ENCODE assay signal across 11 cellular contexts in the genomic region with DNA sequence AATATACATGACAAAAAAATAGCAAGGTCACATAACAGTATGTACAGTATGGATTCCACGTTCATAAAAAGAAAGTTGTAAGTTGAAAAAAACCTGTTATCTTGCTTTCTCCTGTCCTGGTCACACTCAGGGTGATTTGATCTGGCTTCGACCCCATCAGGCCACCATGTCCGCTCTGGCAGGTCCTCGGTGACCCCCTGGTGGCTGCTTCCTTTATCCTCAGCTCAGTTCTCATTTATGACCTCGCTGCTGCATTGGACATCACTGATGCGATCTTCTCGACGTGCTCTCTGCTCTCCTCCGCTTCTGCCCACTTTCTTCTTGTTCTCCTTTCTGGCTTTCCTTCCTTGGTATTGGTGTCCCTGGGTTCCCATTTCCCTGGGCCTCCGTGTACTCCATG. TPM values are rescaled to one million over a fixed set of nuclear protein-coding genes. Genes with fewer than 3 reads are reported as not detected.
A peak's percentile ranks its signal among the peaks of the same experiment; 100 is the strongest.
DNase-seq lines count a peak whose midpoint lies in the region; ATAC-seq, FAIRE-seq and TF ChIP-seq lines count a peak whose summit lies in the region.
"Had no signal": no experiment of that assay in that cellular context is flagged by ENCODE, and none has a peak within 500 bp of the region (broad histone marks: within the 10 kb centered on the region; RNA-seq: fewer than 3 reads in every experiment).

No MANE protein-coding gene starts in this region.

- CTCF ChIA-PET in K562 (lab: Yijun Ruan, JAX; ENCODE audit: low intra/inter-chr PET ratio) = no interaction called here

- H3K4me3 Mint-ChIP-seq in activated CD4-positive, alpha-beta T cell treated with anti-CD3 and anti-CD28 coated beads, Interleukin-2, amount 10 ng/mL, durations not matched to agents 24 days and 14 days = no peak overlapping the region
- H3K4me3 Mint-ChIP-seq in HFFc6 = no peak overlapping the region

- H3K27ac ChIP-seq in K562 (ENCODE audit: extremely low read depth, low read depth, low read length) (no peak overlapping the region), prostate gland (peak overlapping the region; percentile 65 to 87)

- no peak overlapping the region for H2AFZ ChIP-seq in K562 (ENCODE audit: low read depth, low read length)

- H3K36me3 ChIP-seq in K562 (ENCODE audit: control insufficient read depth, insufficient read depth, low read length) = no peaks in the 10 kb centered on the region
- no peaks in the 10 kb centered on the region for H3K36me3 ChIP-seq in prostate gland

- H3K9me3 ChIP-seq in K562 (replicated peaks; ENCODE audit: control insufficient read depth, insufficient read depth, low read depth, low read length) (no peaks in the 10 kb centered on the region), prostate gland (no peaks in the 10 kb centered on the region)

- no peaks in the 10 kb centered on the region for H3K27me3 ChIP-seq in K562 (ENCODE audit: control insufficient read depth in 2 of 2, insufficient read depth in 2 of 2, low read length in 2 of 2)
- no peaks in the 10 kb centered on the region for H3K27me3 ChIP-seq in prostate gland (replicated peaks; ENCODE audit: insufficient read depth)

- POLR2A ChIA-PET in K562 (lab: Yijun Ruan, JAX) = interaction anchor here (0.5 to 0.6 kb wide), 2 partner anchors 410 to 1217 kb away, joined by 3 read pairs; no protein-coding TSS in a partner anchor

- intact Hi-C loops in activated CD4-positive, alpha-beta T cell treated with anti-CD3 and anti-CD28 coated beads, Interleukin-2, amount 10 ng/mL, durations not matched to agents 24 days and 14 days (cut with micrococcal nuclease) = no loop called here
- intact Hi-C loops in K562 (cut with micrococcal nuclease) (loop anchor here (2.0 to 5.0 kb wide), 2 partner anchors 59 to 112 kb away; no protein-coding TSS in a partner anchor), prostate gland (cut with DNase I) (no loop called here), left colon (cut with DNase I, micrococcal nuclease) (no loop called here)

- DNase-seq in activated CD4-positive, alpha-beta T cell treated with anti-CD3 and anti-CD28 coated beads, Interleukin-2, amount 10 ng/mL, durations not matched to agents 24 days and 14 days = no peak
- DNase-seq in activated CD4-positive, alpha-beta T cell treated with anti-CD3 and anti-CD28 coated beads for 1 hour = no peak
- DNase-seq in HFFc6 (no peak), K562 (ENCODE audit: extremely low read depth in 1 of 4, low spot score in 3 of 4) (peak; percentile 54 to 61 (median 56)), prostate gland (ENCODE audit: low spot score) (no peak), GDM1 (lab: John Stamatoyannopoulos, UW) (no peak), left colon (no peak)
- no peak for DNase-seq in activated effector memory CD4-positive, alpha-beta T cell treated with Interleukin-2 at 50 U/mL for 16 hours
- DNase-seq: amniotic stem cell; stimulated activated CD4-positive, alpha-beta T cell treated with anti-CD3 and anti-CD28 coated beads, Interleukin-1b, Interleukin-23, amount 100 ng/mL, for 48 hours had no signal

- H3K27me3 Mint-ChIP-seq in activated CD4-positive, alpha-beta T cell treated with anti-CD3 and anti-CD28 coated beads, Interleukin-2, amount 10 ng/mL, durations not matched to agents 24 days and 14 days = no peaks in the 10 kb centered on the region
- peaks cover 1% of the 10 kb centered on the region for H3K27me3 Mint-ChIP-seq in HFFc6 (ENCODE audit: insufficient read depth)

- peak overlapping the region; percentile 93 for H3K27ac Mint-ChIP-seq in activated CD4-positive, alpha-beta T cell treated with anti-CD3 and anti-CD28 coated beads, Interleukin-2, amount 10 ng/mL, durations not matched to agents 24 days and 14 days
- H3K27ac Mint-ChIP-seq in HFFc6 = no peak overlapping the region

- H3K4me1 ChIP-seq in K562 (replicated peaks in 1 of 2; ENCODE audit: control insufficient read depth in 2 of 2, insufficient read depth in 2 of 2, low read length in 2 of 2) = peaks cover 5 to 10% of the 10 kb centered on the region in 2 experiments; a peak in 4 of 5 replicates
- peaks cover 11% of the 10 kb centered on the region for H3K4me1 ChIP-seq in prostate gland (replicated peaks)

- no peak for TF ChIP-seq EP300 in K562 (IDR thresholded peaks at IDR 0.05; ENCODE audit: low read length)

- WGBS in K562 (ENCODE audit: insufficient coverage, low coverage, missing lambda C conversion rate) = 18% methylated on average over 10 of the region's 10 CpGs
- 89% methylated on average over 10 of the region's 10 CpGs for WGBS in prostate gland

- no peak overlapping the region for H3K4me3 ChIP-seq in K562
- no peak overlapping the region for H3K4me3 ChIP-seq in prostate gland

- ATAC-seq in K562 (peak; percentile 92), left colon (no peak)

- in situ Hi-C loops in K562 (cut with MboI) = no loop called here

- peaks cover 15% of the 10 kb centered on the region for H3K36me3 Mint-ChIP-seq in activated CD4-positive, alpha-beta T cell treated with anti-CD3 and anti-CD28 coated beads, Interleukin-2, amount 10 ng/mL, durations not matched to agents 24 days and 14 days (ENCODE audit: low read depth)
- no peaks in the 10 kb centered on the region; the same call in 1 of the 2 replicates for H3K36me3 Mint-ChIP-seq in HFFc6 (ENCODE audit: low read depth)

- H3K9ac ChIP-seq in K562 (ENCODE audit: insufficient read depth in 1 of 2, low read depth in 2 of 2, low read length in 2 of 2) = no peak overlapping the region

- no peak for TF ChIP-seq POLR2A in K562 (conservative IDR thresholded peaks at IDR 0.05)
- no peak for TF ChIP-seq POLR2A in prostate gland (IDR thresholded peaks at IDR 0.05)

- H3K9me3 Mint-ChIP-seq in activated CD4-positive, alpha-beta T cell treated with anti-CD3 and anti-CD28 coated beads, Interleukin-2, amount 10 ng/mL, durations not matched to agents 24 days and 14 days = no peaks in the 10 kb centered on the region
- H3K9me3 Mint-ChIP-seq in HFFc6 = no peaks in the 10 kb centered on the region

- 0 out of 2 replicates have a peak, but pooled peaks cover 5% of the 10 kb centered on the region for H4K20me1 ChIP-seq in K562 (replicated peaks; ENCODE audit: control insufficient read depth, insufficient read depth, low read length)

- TF ChIP-seq RAD21 in K562 (CRISPR knock-in tag; conservative IDR thresholded peaks at IDR 0.05 in 1 of 2, IDR thresholded peaks at IDR 0.05 in 1 of 2) = peak; percentile 38 to 71

- no TSS peak for BruUV-seq in K562 (replicated peaks; lab: Mats Ljungman, UMichigan)

- peak; percentile 84 for FAIRE-seq in K562 (lab: Jason Lieb, UNC)
- FAIRE-seq: endothelial cell of umbilical vein had no signal

- peak; percentile 32; the same call in 1 of the 2 replicates for TF ChIP-seq CTCF in HFFc6 (IDR thresholded peaks at IDR 0.05)
- TF ChIP-seq CTCF in K562 (IDR thresholded peaks at IDR 0.05 in 2 of 3, conservative IDR thresholded peaks at IDR 0.05 in 1 of 3; ENCODE audit: insufficient read depth in 2 of 3, low read depth in 1 of 3, low read length in 3 of 3) = peak; percentile 55 to 67 (median 66)
- TF ChIP-seq CTCF in prostate gland (IDR thresholded peaks at IDR 0.05) = no peak

- H3K4me1 Mint-ChIP-seq in activated CD4-positive, alpha-beta T cell treated with anti-CD3 and anti-CD28 coated beads, Interleukin-2, amount 10 ng/mL, durations not matched to agents 24 days and 14 days = peaks cover 51% of the 10 kb centered on the region
- peaks cover 35% of the 10 kb centered on the region for H3K4me1 Mint-ChIP-seq in HFFc6 (ENCODE audit: low read depth)

- peaks cover 32% of the 10 kb centered on the region for H3K79me2 ChIP-seq in K562 (ENCODE audit: control insufficient read depth, insufficient read depth, low read length)

- no peak overlapping the region for H3K4me2 ChIP-seq in K562 (ENCODE audit: insufficient read depth, low read length)

- H3K9me1 ChIP-seq in K562 (ENCODE audit: control insufficient read depth, insufficient read depth, low read length) = peaks cover 3% of the 10 kb centered on the region

TF ChIP-seq in K562, 482 proteins besides CTCF, POLR2A, EP300 and RAD21:
- TF ChIP-seq C11orf30 (IDR thresholded peaks at IDR 0.05; ENCODE audit: low read depth) = 0 out of 2 replicates have a peak, but pooled peaks have one; percentile 23
- TF ChIP-seq ZNF146 (CRISPR knock-in tag; IDR thresholded peaks at IDR 0.05; ENCODE audit: unreplicated experiment) = no peak
- no peak for TF ChIP-seq PHB (CRISPR knock-in tag; IDR thresholded peaks at IDR 0.05)
- TF ChIP-seq SMC3 (conservative IDR thresholded peaks at IDR 0.05; ENCODE audit: insufficient read depth, low read depth, low read length) = 0 out of 2 replicates have a peak, but pooled peaks have one; percentile 23
- TF ChIP-seq RHOXF2B (CRISPR knock-in tag; conservative IDR thresholded peaks at IDR 0.05) = no peak
- 0 out of 2 replicates have a peak, but pooled peaks have one; percentile 7 for TF ChIP-seq MAFK (IDR thresholded peaks at IDR 0.05; ENCODE audit: low read length)
- TF ChIP-seq YY1 (IDR thresholded peaks at IDR 0.05; ENCODE audit: borderline replicate concordance in 1 of 3, control insufficient read depth in 1 of 3, extremely low read depth in 1 of 3, insufficient read depth in 3 of 3, insufficient read length in 1 of 3, insufficient replicate concordance in 2 of 3, low read depth in 1 of 3, low read length in 2 of 3) = peak in 1 of 3 experiments; percentile 12

RNA-seq across cellular contexts. Expression of a gene that starts 29.7 kb away (rescaled TPM):
- 49.1 and 52.8 TPM in 2 replicates for total RNA-seq in activated CD4-positive, alpha-beta T cell treated with anti-CD3 and anti-CD28 coated beads, Interleukin-2, amount 10 ng/mL, durations not matched to agents 24 days and 14 days
- 10 to 100 TPM in 3 of 6 experiments, 1 to 10 TPM in 3; 8.1 to 12.2 (median 10.3) TPM for total RNA-seq in HFFc6 (2021; fragmentation: NEBNext Ultra II Directional; extraction: Animal tissue kit (Norgen Biotek cat#: 25700))
- total RNA-seq in K562 (2011; cell fraction: chromatin; rRNA removed; ENCODE audit: low replicate concordance) = 163 and 241 TPM in 2 replicates
- 70.9 and 79.1 TPM in 2 replicates for total RNA-seq in K562 (2011; cell fraction: nucleolus; rRNA removed)
- 80.4 and 94.8 TPM in 2 replicates for total RNA-seq in K562 (2011; cell fraction: nucleoplasm; rRNA removed)
- total RNA-seq in K562 (2014; rRNA removed) (7.9 and 11.1 TPM in 2 replicates), K562 (2014; rRNA removed; fragmentation: Illumina TruSeq; extraction: Trizol) (10.6 and 13.4 TPM in 2 replicates), K562 (2015; rRNA removed; fragmentation: Illumina TruSeq; extraction: Trizol) (9.4 and 9.5 TPM in 2 replicates), K562 (2021) (22.8 and 29.5 TPM in 2 replicates), prostate gland (10 to 100 TPM; 21.5 to 63.1 TPM), left colon (10 to 100 TPM; 91.3 to 93.2 TPM)
- polyA plus RNA-seq in K562 (2011; rRNA removed) (18.5 and 21.9 TPM in 2 replicates), K562 (2014; fragmentation: Illumina TruSeq; extraction: Trizol) (13.8 and 15.4 TPM in 2 replicates), K562 (2014; fragmentation: Nextera tagmentation; extraction: Ambion mirVana) (under 1 TPM; 0.52 to 0.66 TPM), K562 (2014; rRNA removed) (18.2 and 18.6 TPM in 2 replicates)
- 8.9 and 9.0 TPM in 2 replicates for polyA plus RNA-seq in K562 (2011; cell fraction: cytosol; rRNA removed)
- 107 and 120 TPM in 2 replicates for polyA plus RNA-seq in K562 (2011; cell fraction: nucleus; rRNA removed)
- polyA plus RNA-seq in K562 (2012) = 16.7 and 18.9 TPM in 2 replicates
- 26.1 and 43.5 TPM in 2 replicates for polyA minus RNA-seq in K562 (2011; rRNA and poly(A)+ RNA removed)
- 10.3 and 13.8 TPM in 2 replicates for polyA minus RNA-seq in K562 (2011; cell fraction: cytosol; rRNA and poly(A)+ RNA removed)
- polyA minus RNA-seq in K562 (2011; cell fraction: nucleus; rRNA and poly(A)+ RNA removed) = 19.5 and 27.5 TPM in 2 replicates

Comparison
In these comparisons a context has a peak if more than half of its experiments do, and no peak if none do; other contexts are left out.
1. DNase-seq: peak in K562 (4 of 4); none in activated CD4-positive, alpha-beta T cell treated with anti-CD3 and anti-CD28 coated beads, Interleukin-2, amount 10 ng/mL, durations not matched to agents 24 days and 14 days (single experiment), activated CD4-positive, alpha-beta T cell treated with anti-CD3 and anti-CD28 coated beads for 1 hour (single experiment), HFFc6 (single experiment), prostate gland (single experiment), GDM1 (single experiment), left colon (0 of 2) and activated effector memory CD4-positive, alpha-beta T cell treated with Interleukin-2 at 50 U/mL for 16 hours (single experiment).
2. CTCF ChIP-seq: peak in HFFc6 (single experiment) and K562 (3 of 3); none in prostate gland (0 of 4).